In genomic region chr6:40205801-40206200, GRCh38 we compare ENCODE assay signal across 27 cellular contexts.
"Had no signal": no experiment of that assay in that cellular context is flagged by ENCODE, and none has a peak within 500 bp of the region (broad histone marks: within the 10 kb centered on the region; RNA-seq: fewer than 3 reads in every experiment).

No MANE protein-coding gene starts in this region.

- H3K36me3 ChIP-seq: colonic mucosa, esophagus muscularis mucosa, esophagus squamous epithelium, gastrocnemius medialis, gastroesophageal sphincter, heart left ventricle, heart right ventricle had no signal

- H3K9me3 ChIP-seq: colonic mucosa had no signal

- ATAC-seq: effector memory CD8-positive, alpha-beta T cell; foreskin keratinocyte; gastrocnemius medialis; gastroesophageal sphincter; heart left ventricle had no signal

- H3K27me3 ChIP-seq: colonic mucosa, esophagus muscularis mucosa, esophagus squamous epithelium, foreskin keratinocyte, gastrocnemius medialis, heart left ventricle had no signal

- H3K4me3 ChIP-seq: colonic mucosa, coronary artery, dorsolateral prefrontal cortex, esophagus muscularis mucosa, esophagus squamous epithelium, gastrocnemius medialis, gastroesophageal sphincter, heart left ventricle, heart right ventricle had no signal

- FAIRE-seq: colon, endometrium, endothelial cell of umbilical vein, frontal cortex had no signal

- H3K4me1 ChIP-seq: colonic mucosa, esophagus muscularis mucosa, foreskin keratinocyte, gastrocnemius medialis, gastroesophageal sphincter, heart right ventricle had no signal

- H3K27ac ChIP-seq: colonic mucosa, coronary artery, dorsolateral prefrontal cortex, epithelial cell of prostate, esophagus muscularis mucosa, esophagus squamous epithelium, foreskin keratinocyte, gastrocnemius medialis, gastroesophageal sphincter, heart left ventricle, heart right ventricle had no signal

- DNase-seq: colonic mucosa; cortex of kidney; dermis blood vessel endothelial cell; dorsolateral prefrontal cortex; effector CD4-positive, alpha-beta T cell; effector CD8-positive, alpha-beta T cell; effector memory CD4-positive, alpha-beta T cell; effector memory CD8-positive, alpha-beta T cell; endodermal cell; erythroblast; esophagus squamous epithelium; foreskin fibroblast; foreskin keratinocyte; foreskin melanocyte; gastrocnemius medialis; glutamatergic neuron; head of caudate nucleus; heart left ventricle; heart right ventricle had no signal
